Comparison of ENCODE assay signal across 17 cellular contexts in the genomic region with DNA sequence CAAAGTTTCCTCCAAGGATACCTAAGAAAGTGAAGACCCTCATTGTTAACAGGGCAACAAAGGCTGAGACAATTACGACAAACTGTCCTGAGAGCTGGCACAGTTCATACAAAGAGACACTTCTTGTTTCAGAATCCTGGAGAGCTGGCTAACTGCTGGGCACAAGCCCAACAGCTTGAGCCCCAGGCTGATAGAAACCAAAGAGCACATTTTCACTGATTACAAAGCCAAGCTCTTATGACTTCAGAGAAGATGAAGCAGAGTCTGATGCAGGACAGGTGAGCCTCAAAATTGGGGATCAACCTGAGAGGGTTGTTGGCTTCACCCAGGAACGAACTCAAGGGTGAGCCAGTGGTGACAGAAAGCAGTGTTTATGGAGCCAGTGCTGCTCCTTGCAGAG.
A peak's percentile ranks its signal among the peaks of the same experiment; 100 is the strongest.
DNase-seq lines count a peak whose midpoint lies in the region; ATAC-seq, FAIRE-seq and TF ChIP-seq lines count a peak whose summit lies in the region.
"Had no signal": no experiment of that assay in that cellular context is flagged by ENCODE, and none has a peak within 500 bp of the region (broad histone marks: within the 10 kb centered on the region; RNA-seq: fewer than 3 reads in every experiment).

No MANE protein-coding gene starts in this region.

- H3K9me2 ChIP-seq in GM23248 (ENCODE audit: insufficient read depth) = no peaks in the 10 kb centered on the region

- H3K27me3 ChIP-seq in pancreas = no peaks in the 10 kb centered on the region
- no peaks in the 10 kb centered on the region for H3K27me3 ChIP-seq in GM23248 (replicated peaks; ENCODE audit: insufficient read depth)
- H3K27me3 ChIP-seq: MG63 had no signal

- H3K27ac ChIP-seq in pancreas (peak overlapping the region in 3 of 4 donors; percentile 25 to 68 (median 62)), GM23248 (no peak overlapping the region)

- intact Hi-C loops in MCF 10A (cut with micrococcal nuclease) = no loop called here
- intact Hi-C loops in pancreas (cut with DNase I) = no loop called here

- no peaks in the 10 kb centered on the region for H3K36me3 ChIP-seq in pancreas
- H3K36me3 ChIP-seq in GM23248 (ENCODE audit: low read depth) = peaks cover 3% of the 10 kb centered on the region; the same call in 1 of the 2 replicates
- H3K36me3 ChIP-seq: MG63 had no signal

- H3K79me2 ChIP-seq in GM23248 (ENCODE audit: insufficient read depth) = no peaks in the 10 kb centered on the region

- POLR2A ChIA-PET in MCF 10A (lab: Yijun Ruan, JAX) = no interaction called here

- no peaks in the 10 kb centered on the region for H3K36me3 Mint-ChIP-seq in MCF 10A (ENCODE audit: insufficient read depth, unreplicated experiment)
- H3K36me3 Mint-ChIP-seq: CD8-positive, alpha-beta T cell had no signal

- H3K27me3 Mint-ChIP-seq in MCF 10A (ENCODE audit: insufficient read depth, unreplicated experiment) = no peaks in the 10 kb centered on the region

- WGBS in pancreas, 2 donors = 54 to 60% methylated on average over 2 of the region's 2 CpGs
- WGBS in GM23248 (ENCODE audit: low coverage in 1 of 2, low lambda C conversion rate in 2 of 2, missing lambda C conversion rate in 2 of 2), 2 experiments = 86 to 95% methylated on average over 2 of the region's 2 CpGs

- FAIRE-seq in pancreas (lab: Jason Lieb, UNC) = no peak
- FAIRE-seq: GM12878 had no signal

- no peaks in the 10 kb centered on the region for H4K20me1 ChIP-seq in GM23248 (ENCODE audit: insufficient read depth)

- CTCF ChIA-PET in MCF 10A (lab: Yijun Ruan, JAX) = interaction anchor here (0.7 kb wide), 1 partner anchor 30 kb away, joined by 3 read pairs; no protein-coding TSS in a partner anchor

- no TSS peak for BruUV-seq in MCF 10A (replicated peaks; lab: Mats Ljungman, UMichigan)

- DNase-seq in M059J (ENCODE audit: low read depth) (peak; percentile 74), MCF 10A (ENCODE audit: unreplicated experiment) (peak; percentile 26), globus pallidus (ENCODE audit: low spot score) (peak; percentile 3), pancreas (no peak), GM23248 (no peak)
- DNase-seq: CD8-positive, alpha-beta T cell; KBM-7; NCI-H187 treated with DMSO at 0.1 percent for 48 hours; NCI-H446 treated with DMSO at 0.1 percent for 48 hours; NCI-H748 treated with DMSO at 0.1 percent for 48 hours; Right ventricle myocardium superior had no signal

- no peak overlapping the region for H3K9ac ChIP-seq in GM23248

- H3K4me3 ChIP-seq in pancreas (no peak overlapping the region), GM23248 (no peak overlapping the region)
- H3K4me3 ChIP-seq: GM12878, GM23338, MG63 had no signal

- H3K4me1 Mint-ChIP-seq in MCF 10A (ENCODE audit: insufficient read depth, unreplicated experiment) = no peaks in the 10 kb centered on the region

- ATAC-seq in pancreas (peak in 3 of 4 donors; percentile 24 to 44 (median 40)), HG03565 (IDR thresholded peaks at IDR 0.05; ENCODE audit: unreplicated experiment) (no peak), HG02623 (IDR thresholded peaks at IDR 0.05; ENCODE audit: unreplicated experiment) (no peak)
- ATAC-seq: CD8-positive, alpha-beta T cell; GM12878; GM23338; SK-N-SH treated with all-trans-retinoic acid at 6 μM for 48 hours had no signal

- no peaks in the 10 kb centered on the region for H3F3A ChIP-seq in GM23248 (ENCODE audit: insufficient read depth)

- H3K4me1 ChIP-seq in pancreas = peaks cover 0 to 6% (median 0%) of the 10 kb centered on the region in 3 donors
- H3K4me1 ChIP-seq in GM23248 (ENCODE audit: insufficient read depth) = no peaks in the 10 kb centered on the region

- no peak overlapping the region for H3K27ac Mint-ChIP-seq in MCF 10A (ENCODE audit: low read depth, unreplicated experiment)
- H3K27ac Mint-ChIP-seq: CD8-positive, alpha-beta T cell; GM23338 had no signal

- in situ Hi-C loops in GM23248 (cut with MboI) = no loop called here

- H2AFZ ChIP-seq in GM23248 = no peak overlapping the region
- H2AFZ ChIP-seq: GM23338 had no signal

- no peak overlapping the region for H3K4me3 Mint-ChIP-seq in MCF 10A (ENCODE audit: unreplicated experiment)
- H3K4me3 Mint-ChIP-seq: CD8-positive, alpha-beta T cell; GM23338 had no signal

- peaks cover 19% of the 10 kb centered on the region for H3K9me3 Mint-ChIP-seq in MCF 10A (ENCODE audit: unreplicated experiment)
- H3K9me3 Mint-ChIP-seq: CD8-positive, alpha-beta T cell had no signal

- no peaks in the 10 kb centered on the region for H3K9me3 ChIP-seq in pancreas
- no peaks in the 10 kb centered on the region for H3K9me3 ChIP-seq in GM23248 (ENCODE audit: low read depth)
- H3K9me3 ChIP-seq: MG63 had no signal

- TF ChIP-seq CTCF in MCF 10A (IDR thresholded peaks at IDR 0.05; ENCODE audit: unreplicated experiment) (no peak), pancreas (IDR thresholded peaks at IDR 0.05) (no peak)

- H3K4me2 ChIP-seq in GM23248 (ENCODE audit: unreplicated experiment) = no peak overlapping the region
- H3K4me2 ChIP-seq: GM23338 had no signal

Comparison
In these comparisons a context has a peak if more than half of its experiments do, and no peak if none do; other contexts are left out.
1. DNase-seq: peak in M059J (single experiment), MCF 10A (single experiment) and globus pallidus (single experiment); none in pancreas (0 of 6) and GM23248 (single experiment).
2. ATAC-seq: peak in pancreas (3 of 4); none in HG03565 (single experiment) and HG02623 (single experiment).